3 cellular contexts compared by ENCODE assay signal in genomic region chr5:145964008-145964407, GRCh38. TPM values are rescaled to one million over a fixed set of nuclear protein-coding genes. Genes with fewer than 3 reads are reported as not detected.
"Had no signal": no experiment of that assay in that cellular context is flagged by ENCODE, and none has a peak within 500 bp of the region (broad histone marks: within the 10 kb centered on the region; RNA-seq: fewer than 3 reads in every experiment).

No MANE protein-coding gene starts in this region.

RNA-seq across cellular contexts. Expression of gene SH3RF2, which starts 27.6 kb away (rescaled TPM):
- total RNA-seq: naive thymus-derived CD8-positive, alpha-beta T cell had no signal
- polyA plus RNA-seq: naive thymus-derived CD4-positive, alpha-beta T cell; naive thymus-derived CD8-positive, alpha-beta T cell; neural cell had no signal
